9 cellular contexts compared by ENCODE assay signal in the genomic region with DNA sequence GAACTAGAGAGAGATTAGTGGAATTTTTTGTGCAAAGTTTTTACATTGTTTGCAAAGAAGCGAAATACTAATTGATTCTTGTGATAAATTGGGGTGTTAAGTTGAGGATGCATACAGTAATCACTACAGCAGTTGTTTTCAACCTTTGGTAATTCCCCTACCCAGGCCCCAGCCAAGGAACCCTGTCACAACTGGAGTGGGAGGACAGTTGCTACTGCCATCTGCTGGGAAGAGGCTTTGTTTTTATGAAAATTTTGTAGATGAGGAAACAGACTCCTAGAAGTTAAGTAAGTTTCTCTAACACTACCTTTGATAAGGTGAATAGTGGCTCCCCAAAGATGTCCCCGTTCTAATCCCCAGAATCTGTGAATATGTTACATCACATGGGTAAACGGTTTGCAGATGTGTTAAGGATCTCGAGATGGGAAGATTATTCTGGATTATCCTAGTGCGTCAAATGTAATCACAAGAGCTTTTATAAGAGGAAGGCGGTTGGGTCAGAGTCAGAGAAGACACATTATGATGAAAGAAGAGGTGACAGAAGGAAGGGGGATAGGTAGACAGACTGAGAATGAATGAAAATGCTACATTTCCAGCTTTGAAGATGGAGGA. TPM values are rescaled to one million over a fixed set of nuclear protein-coding genes. Genes with fewer than 3 reads are reported as not detected.
DNase-seq lines count a peak whose midpoint lies in the region; FAIRE-seq and TF ChIP-seq lines count a peak whose summit lies in the region.
"Had no signal": no experiment of that assay in that cellular context is flagged by ENCODE, and none has a peak within 500 bp of the region (broad histone marks: within the 10 kb centered on the region; RNA-seq: fewer than 3 reads in every experiment).

No MANE protein-coding gene starts in this region.

- no peak for TF ChIP-seq EP300 in neural cell (conservative IDR thresholded peaks at IDR 0.05; ENCODE audit: poor library complexity, severe bottlenecking)

- no peaks in the 10 kb centered on the region for H3K9me2 ChIP-seq in neural cell (ENCODE audit: insufficient read depth, low read length)

- H2AFZ ChIP-seq in neural cell (ENCODE audit: low read depth, low read length): no peak overlapping the region

- H3K4me3 ChIP-seq in HAP-1 (no peak overlapping the region), bronchial epithelial cell (ENCODE audit: low read depth, low read length) (no peak overlapping the region), neural cell (ENCODE audit: low read length) (no peak overlapping the region)

- H3K79me2 ChIP-seq in neural cell (replicated peaks; ENCODE audit: insufficient read depth, low read length): no peaks in the 10 kb centered on the region

- no peaks in the 10 kb centered on the region for H3K36me3 ChIP-seq in HAP-1 (replicated peaks)
- H3K36me3 ChIP-seq in bronchial epithelial cell (ENCODE audit: control insufficient read depth, insufficient read depth, low read length): no peaks in the 10 kb centered on the region
- no peaks in the 10 kb centered on the region for H3K36me3 ChIP-seq in neural cell (ENCODE audit: insufficient read depth, low read length)

- H3K9me3 ChIP-seq in HAP-1 (no peaks in the 10 kb centered on the region), neural cell (ENCODE audit: low read length) (no peaks in the 10 kb centered on the region)

- H3K27me3 ChIP-seq in HAP-1 (ENCODE audit: low read depth) (no peaks in the 10 kb centered on the region), bronchial epithelial cell (ENCODE audit: control insufficient read depth, insufficient read depth, low read length) (no peaks in the 10 kb centered on the region), neural cell (ENCODE audit: insufficient read depth, low read depth, low read length) (no peaks in the 10 kb centered on the region)

- H3K4me1 ChIP-seq in HAP-1: no peaks in the 10 kb centered on the region

- no peak overlapping the region for H3K27ac ChIP-seq in neural cell (ENCODE audit: low read length)

- H3K4me2 ChIP-seq in neural cell (ENCODE audit: low read length): no peak overlapping the region

- no peaks in the 10 kb centered on the region for H4K20me1 ChIP-seq in neural cell (ENCODE audit: insufficient read depth)

- in situ Hi-C loops in HAP-1 (cut with MboI; ENCODE audit: low sequenced_read_pairs): loop anchor here (10.0 to 25.0 kb wide), 2 partner anchors 871 to 1204 kb away; no protein-coding TSS in a partner anchor

- H3K9ac ChIP-seq in neural cell (ENCODE audit: low read length): no peak overlapping the region

- no peaks in the 10 kb centered on the region for H3F3A ChIP-seq in neural cell (ENCODE audit: insufficient read depth, low read length, poor library complexity, severe bottlenecking)

- no peak for FAIRE-seq in bronchial epithelial cell (lab: Jason Lieb, UNC)
- FAIRE-seq: endometrium had no signal

- TF ChIP-seq CTCF in bronchial epithelial cell (IDR thresholded peaks at IDR 0.05; ENCODE audit: insufficient read depth, low read length, severe bottlenecking) (no peak), neural cell (IDR thresholded peaks at IDR 0.05; ENCODE audit: poor library complexity, severe bottlenecking) (peak; percentile 31)

- peak; percentile 39 for TF ChIP-seq RAD21 in neural cell (conservative IDR thresholded peaks at IDR 0.05)

- DNase-seq in stimulated activated naive CD4-positive, alpha-beta T cell treated with Interleukin-2 at 50 U/mL for 16 hours (lab: John Stamatoyannopoulos, UW): peak; percentile 3
- DNase-seq in stimulated activated naive CD4-positive, alpha-beta T cell (lab: John Stamatoyannopoulos, UW): no peak
- DNase-seq in HAP-1 (ENCODE audit: low spot score in 2 of 2): peak; percentile 48 to 72
- DNase-seq in NCI-H774 (lab: John Stamatoyannopoulos, UW): peak; percentile 5
- DNase-seq in bronchial epithelial cell (ENCODE audit: low read depth): peak; percentile 2
- no peak for DNase-seq in NCI-H226
- no peak for DNase-seq in NCI-H1105 (lab: John Stamatoyannopoulos, UW)

TF ChIP-seq in neural cell, 6 proteins besides CTCF, POLR2A, EP300 and RAD21:
- no peak for TF ChIP-seq TAF1 (IDR thresholded peaks at IDR 0.05; ENCODE audit: low read depth)
- no peak for TF ChIP-seq POLR2AphosphoS5 (IDR thresholded peaks at IDR 0.05)
- no peak for TF ChIP-seq EZH2 (IDR thresholded peaks at IDR 0.05; ENCODE audit: borderline replicate concordance, insufficient read depth, low read length, poor library complexity, severe bottlenecking)
- TF ChIP-seq SMC3 (conservative IDR thresholded peaks at IDR 0.05; ENCODE audit: poor library complexity): peak; percentile 57
- no peak for TF ChIP-seq REST (IDR thresholded peaks at IDR 0.05; ENCODE audit: borderline replicate concordance)
TF ChIP-seq in neural cell: peak in this region for 1.

RNA-seq across cellular contexts. Expression of gene PPP1R2B, which starts 34.0 kb away (rescaled TPM):
- total RNA-seq in bronchial epithelial cell: under 0.01 TPM in 1 of 2 replicates, not detected in the other
- polyA plus RNA-seq in neural cell: not detected in 2 replicates
- polyA minus RNA-seq in neural cell: not detected in 2 replicates

Comparison
In these comparisons a context has a peak if more than half of its experiments do, and no peak if none do; other contexts are left out.
1. DNase-seq: peak in stimulated activated naive CD4-positive, alpha-beta T cell treated with Interleukin-2 at 50 U/mL for 16 hours (single experiment), HAP-1 (2 of 2), NCI-H774 (single experiment) and bronchial epithelial cell (single experiment); none in stimulated activated naive CD4-positive, alpha-beta T cell (0 of 6), NCI-H226 (single experiment) and NCI-H1105 (single experiment).